8 cellular contexts compared by ENCODE assay signal in the genomic region with DNA sequence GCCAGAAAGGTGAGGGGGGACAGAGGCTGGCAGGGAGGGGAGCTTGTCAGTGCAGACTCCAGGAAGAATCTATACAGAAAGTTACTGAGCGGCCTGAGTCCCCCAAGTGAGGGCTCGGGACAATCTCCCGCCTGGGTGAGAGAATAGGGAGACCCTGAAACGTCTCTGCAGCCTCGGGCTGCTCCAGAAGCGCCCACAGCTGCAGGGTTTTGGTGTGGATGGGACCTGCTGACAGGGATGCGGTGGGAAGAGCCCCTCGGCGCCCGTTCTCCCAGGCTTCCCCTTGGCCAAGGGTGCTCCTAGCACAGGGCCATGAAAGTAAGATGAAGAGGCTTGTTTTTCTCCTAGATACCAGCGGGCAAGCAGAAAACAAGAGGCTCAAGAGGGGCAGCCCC. TPM values are rescaled to one million over a fixed set of nuclear protein-coding genes. Genes with fewer than 3 reads are reported as not detected.
A peak's percentile ranks its signal among the peaks of the same experiment; 100 is the strongest.
DNase-seq lines count a peak whose midpoint lies in the region; ATAC-seq and TF ChIP-seq lines count a peak whose summit lies in the region.

No MANE protein-coding gene starts in this region.

- H3K79me2 ChIP-seq in GM23248 (ENCODE audit: insufficient read depth) (peaks cover 55% of the 10 kb centered on the region), SU-DHL-6 (ENCODE audit: insufficient read depth, low read length) (peaks cover 45% of the 10 kb centered on the region)

- TF ChIP-seq CTCF in SU-DHL-6 (IDR thresholded peaks at IDR 0.05; ENCODE audit: insufficient read depth, low read length, poor library complexity, severe bottlenecking) (no peak), foreskin fibroblast (IDR thresholded peaks at IDR 0.05; ENCODE audit: low read depth, low read length) (no peak)

- ATAC-seq in HG02970 (IDR thresholded peaks at IDR 0.05; ENCODE audit: low FRiP score, unreplicated experiment): no peak

- H3F3A ChIP-seq in GM23248 (ENCODE audit: insufficient read depth) (0 out of 2 replicates have a peak, but pooled peaks cover 4% of the 10 kb centered on the region), SU-DHL-6 (ENCODE audit: insufficient read depth) (0 out of 2 replicates have a peak, but pooled peaks cover 5% of the 10 kb centered on the region)

- H4K20me1 ChIP-seq in GM23248 (ENCODE audit: insufficient read depth) (no peaks in the 10 kb centered on the region), SU-DHL-6 (ENCODE audit: low read depth, low read length) (no peaks in the 10 kb centered on the region)

- H3K36me3 ChIP-seq in GM23248 (ENCODE audit: low read depth): no peaks in the 10 kb centered on the region
- no peaks in the 10 kb centered on the region for H3K36me3 ChIP-seq in SU-DHL-6 (ENCODE audit: low read length)
- H3K36me3 ChIP-seq in skeletal muscle tissue (ENCODE audit: control insufficient read depth in 3 of 3, insufficient read depth in 3 of 3, low read length in 3 of 3): peaks cover 19 to 23% (median 20%) of the 10 kb centered on the region in 3 donors

- H3K9me2 ChIP-seq in GM23248 (ENCODE audit: insufficient read depth) (no peaks in the 10 kb centered on the region), SU-DHL-6 (replicated peaks; ENCODE audit: insufficient read depth, low read length) (no peaks in the 10 kb centered on the region)

- H3K9ac ChIP-seq in GM23248 (peak overlapping the region; percentile 97), SU-DHL-6 (ENCODE audit: low read length) (peak overlapping the region; percentile 99), skeletal muscle tissue (ENCODE audit: low read depth in 1 of 3, low read length in 3 of 3) (peak overlapping the region; percentile 90 to 98 (median 97))

- peak overlapping the region; percentile 77; the same call in 1 of the 2 replicates for H2AFZ ChIP-seq in GM23248
- H2AFZ ChIP-seq in SU-DHL-6 (ENCODE audit: low read depth, low read length, severe bottlenecking): no peak overlapping the region

- H3K9me3 ChIP-seq in GM23248 (ENCODE audit: low read depth) (no peaks in the 10 kb centered on the region), SU-DHL-6 (ENCODE audit: insufficient read depth, low read length) (no peaks in the 10 kb centered on the region), skeletal muscle tissue (ENCODE audit: control insufficient read depth in 3 of 3, low read length in 3 of 3) (no peaks in the 10 kb centered on the region)

- H3K4me1 ChIP-seq in GM23248 (ENCODE audit: insufficient read depth) (peaks cover 14% of the 10 kb centered on the region; the same call in 1 of the 2 replicates), skeletal muscle tissue (ENCODE audit: control insufficient read depth in 3 of 3, insufficient read depth in 3 of 3, low read length in 3 of 3) (peaks cover 25 to 30% (median 26%) of the 10 kb centered on the region in 3 donors)

- H3K27me3 ChIP-seq in GM23248 (replicated peaks; ENCODE audit: insufficient read depth): no peaks in the 10 kb centered on the region
- no peaks in the 10 kb centered on the region for H3K27me3 ChIP-seq in SU-DHL-6 (ENCODE audit: low read length)
- H3K27me3 ChIP-seq in skeletal muscle tissue (ENCODE audit: control insufficient read depth in 3 of 3, insufficient read depth in 3 of 3, low read length in 3 of 3): no peaks in the 10 kb centered on the region

- peak overlapping the region; percentile 98 for H3K4me3 ChIP-seq in GM23248
- peak overlapping the region; percentile 89 for H3K4me3 ChIP-seq in SU-DHL-6 (ENCODE audit: insufficient read depth, low read length, poor library complexity, severe bottlenecking)
- H3K4me3 ChIP-seq in foreskin fibroblast (ENCODE audit: low read depth in 1 of 2, low read length in 2 of 2): peak overlapping the region; percentile 93 to 95
- peak overlapping the region; percentile 87 to 99 (median 96) for H3K4me3 ChIP-seq in skeletal muscle tissue (ENCODE audit: low read length in 3 of 3)

- in situ Hi-C loops in GM23248 (cut with MboI): loop anchor here (25.0 kb wide), 1 partner anchor 255 kb away; the partner anchor contains the start of genes CCDC87 and CCS

- peak overlapping the region; percentile 91 for H3K27ac ChIP-seq in GM23248
- peak overlapping the region; percentile 89 for H3K27ac ChIP-seq in SU-DHL-6 (ENCODE audit: low read depth, low read length)
- peak overlapping the region; percentile 92 for H3K27ac ChIP-seq in skeletal muscle tissue (ENCODE audit: low read depth, low read length)

- H3K4me2 ChIP-seq in GM23248 (ENCODE audit: unreplicated experiment) (peak overlapping the region; percentile 97), SU-DHL-6 (ENCODE audit: low read depth, low read length, poor library complexity, severe bottlenecking) (peak overlapping the region; percentile 94)

- no peak for DNase-seq in GM23248
- no peak for DNase-seq in foreskin fibroblast
- no peak for DNase-seq in glomerular visceral epithelial cell (ENCODE audit: extremely low spot score)
- no peak for DNase-seq in globus pallidus (ENCODE audit: low spot score)
- DNase-seq in mesenteric fat pad (ENCODE audit: low spot score): no peak

- 1 to 2% methylated on average over 11 of the region's 11 CpGs for WGBS in GM23248 (ENCODE audit: low coverage in 1 of 2, low lambda C conversion rate in 2 of 2, missing lambda C conversion rate in 2 of 2), 2 experiments

RNA-seq across cellular contexts. Expression of gene RCE1, which starts 0.7 kb away (rescaled TPM):
- total RNA-seq in GM23248 (2014; rRNA removed; shearing (Covaris generic)): 10.0 and 19.2 TPM in 2 replicates
- 15.9 and 16.6 TPM in 2 replicates for polyA plus RNA-seq in GM23248 (2016; fragmentation: Nextera tagmentation; extraction: Ambion mirVana)
- total RNA-seq in skeletal muscle tissue (14.1 TPM), mesenteric fat pad (14.1 TPM)

RNA-seq across cellular contexts. Expression of gene LRFN4, which starts 14.4 kb away (rescaled TPM):
- 38.3 and 42.2 TPM in 2 replicates for total RNA-seq in GM23248 (2014; rRNA removed; shearing (Covaris generic))
- polyA plus RNA-seq in GM23248 (2016; fragmentation: Nextera tagmentation; extraction: Ambion mirVana): 5.4 and 5.9 TPM in 2 replicates
- total RNA-seq in skeletal muscle tissue (12.0 TPM), mesenteric fat pad (25.6 TPM)
